ENCODE assay signal across 22 cellular contexts in genomic region chr2:152221870-152222269, GRCh38. TPM values are rescaled to one million over a fixed set of nuclear protein-coding genes. Genes with fewer than 3 reads are reported as not detected.
DNase-seq lines count a peak whose midpoint lies in the region; ATAC-seq and TF ChIP-seq lines count a peak whose summit lies in the region.
"Had no signal": no experiment of that assay in that cellular context is flagged by ENCODE, and none has a peak within 500 bp of the region (broad histone marks: within the 10 kb centered on the region; RNA-seq: fewer than 3 reads in every experiment).

No MANE protein-coding gene starts in this region.

- no peak overlapping the region for H3K4me3 Mint-ChIP-seq in nephron
- H3K4me3 Mint-ChIP-seq: natural killer cell treated with Interleukin-12 subunit alpha and Interleukin-12 subunit beta and Interleukin-15 and Interleukin-18, amount 100 ng/mL, for 72 hours had no signal

- peaks cover 4% of the 10 kb centered on the region for H3K27me3 Mint-ChIP-seq in nephron (ENCODE audit: low read depth)

- DNase-seq in AG10803 (ENCODE audit: low read depth): peak; percentile 66
- peak; percentile 59 for DNase-seq in RPMI7951 (ENCODE audit: low read depth)
- DNase-seq in epithelial cell of esophagus (ENCODE audit: low read depth): peak; percentile 12
- DNase-seq in KG1 (lab: John Stamatoyannopoulos, UW): no peak
- no peak for DNase-seq in NCI-H1417 treated with DMSO at 0.1 percent for 48 hours (lab: John Stamatoyannopoulos, UW)
- DNase-seq: ACHN; activated CD4-positive, alpha-beta T cell treated with anti-CD3 and anti-CD28 coated beads for 48 hours; activated naive CD4-positive, alpha-beta T cell treated with anti-CD3 and anti-CD28 coated beads, Interleukin-2, amount 50 U/mL, for 16 hours; activated T-cell treated with anti-CD3 and anti-CD28 coated beads, Interleukin-2, amount 50 U/mL, for 1 hour; Caco-2; effector CD8-positive, alpha-beta T cell; NCI-H1694 treated with DMSO at 0.1 percent for 48 hours; NCI-H510A; SK-N-SH; stimulated activated CD4-positive, alpha-beta T cell treated with anti-CD3 and anti-CD28 coated beads, Interleukin-15, amount 100 ng/mL, for 24 hours; stomach had no signal

- ATAC-seq in HG03045 (IDR thresholded peaks at IDR 0.05; ENCODE audit: unreplicated experiment) (no peak), esophagus mucosa (no peak)
- ATAC-seq: natural killer cell treated with Interleukin-12 subunit alpha and Interleukin-12 subunit beta and Interleukin-15 and Interleukin-18, amount 100 ng/mL, for 72 hours had no signal

- H3K9me3 Mint-ChIP-seq in nephron: no peaks in the 10 kb centered on the region
- H3K9me3 Mint-ChIP-seq: natural killer cell treated with Interleukin-12 subunit alpha and Interleukin-12 subunit beta and Interleukin-15 and Interleukin-18, amount 100 ng/mL, for 72 hours had no signal

- H3K4me3 ChIP-seq in AG10803 (ENCODE audit: low read length): no peak overlapping the region
- H3K4me3 ChIP-seq in epithelial cell of esophagus (ENCODE audit: low read length): no peak overlapping the region
- H3K4me3 ChIP-seq: cardiac muscle cell, lung, stomach had no signal

- H3K36me3 Mint-ChIP-seq in nephron (ENCODE audit: low read depth): no peaks in the 10 kb centered on the region
- H3K36me3 Mint-ChIP-seq: natural killer cell treated with Interleukin-12 subunit alpha and Interleukin-12 subunit beta and Interleukin-15 and Interleukin-18, amount 100 ng/mL, for 72 hours had no signal

- peak overlapping the region; percentile 63 to 97 (median 94) for H3K27ac Mint-ChIP-seq in nephron
- H3K27ac Mint-ChIP-seq: natural killer cell treated with Interleukin-12 subunit alpha and Interleukin-12 subunit beta and Interleukin-15 and Interleukin-18, amount 100 ng/mL, for 72 hours had no signal

- H3K4me1 Mint-ChIP-seq in nephron: peaks cover 48% of the 10 kb centered on the region

- no peak for TF ChIP-seq CTCF in AG10803 (conservative IDR thresholded peaks at IDR 0.05; ENCODE audit: low read length)
- no peak for TF ChIP-seq CTCF in epithelial cell of esophagus (IDR thresholded peaks at IDR 0.05; ENCODE audit: insufficient read depth, low read depth, low read length, missing control alignments)
- TF ChIP-seq CTCF in nephron (IDR thresholded peaks at IDR 0.05; ENCODE audit: unreplicated experiment in 3 of 3): no peak

RNA-seq across cellular contexts. Expression of gene STAM2, which starts 46.3 kb away (rescaled TPM):
- 31.2 and 36.4 TPM in 2 replicates for total RNA-seq in RPMI7951 (2014; rRNA removed; shearing (Covaris generic))
- 20.5 TPM for total RNA-seq in esophagus mucosa

Comparison
In these comparisons a context has a peak if more than half of its experiments do, and no peak if none do; other contexts are left out.
1. DNase-seq: peak in AG10803 (single experiment), RPMI7951 (single experiment) and epithelial cell of esophagus (single experiment); none in KG1 (single experiment) and NCI-H1417 treated with DMSO at 0.1 percent for 48 hours (single experiment).